32 cellular contexts compared by ENCODE assay signal in genomic region chr11:24005202-24005876, GRCh38.
"Had no signal": no experiment of that assay in that cellular context is flagged by ENCODE, and none has a peak within 500 bp of the region (broad histone marks: within the 10 kb centered on the region; RNA-seq: fewer than 3 reads in every experiment).

No MANE protein-coding gene starts in this region.

- H3K4me3 Mint-ChIP-seq: activated B cell treated with CpG ODN at 0.5 μM for 24 hours; activated CD4-positive, alpha-beta T cell treated with anti-CD3 and anti-CD28 coated beads, Interleukin-2, amount 10 ng/mL, durations not matched to agents 24 days and 14 days; activated CD8-positive, alpha-beta T cell treated with anti-CD3 and anti-CD28 coated beads for 36 hours; activated naive CD4-positive, alpha-beta T cell treated with anti-CD3 and anti-CD28 coated beads for 36 hours; activated T-cell treated with anti-CD3 and anti-CD28 coated beads, Interleukin-2, amount 50 U/mL, for 24 hours; brain had no signal

- H3K27me3 Mint-ChIP-seq: activated B cell treated with CpG ODN at 0.5 μM for 24 hours; activated CD4-positive, alpha-beta T cell treated with anti-CD3 and anti-CD28 coated beads, Interleukin-2, amount 10 ng/mL, durations not matched to agents 24 days and 14 days; activated CD8-positive, alpha-beta T cell treated with anti-CD3 and anti-CD28 coated beads for 36 hours; activated T-cell treated with anti-CD3 and anti-CD28 coated beads, Interleukin-2, amount 50 U/mL, for 24 hours; brain had no signal

- H3K27ac Mint-ChIP-seq: activated B cell treated with CpG ODN at 0.5 μM for 24 hours; activated CD4-positive, alpha-beta T cell treated with anti-CD3 and anti-CD28 coated beads, Interleukin-2, amount 10 ng/mL, durations not matched to agents 24 days and 14 days; activated CD8-positive, alpha-beta T cell treated with anti-CD3 and anti-CD28 coated beads for 36 hours; activated naive CD4-positive, alpha-beta T cell treated with anti-CD3 and anti-CD28 coated beads for 36 hours; activated naive CD4-positive, alpha-beta T cell treated with anti-CD3 and anti-CD28 coated beads, Interleukin-2, amount 50 U/mL, for 72 hours; activated T-cell treated with anti-CD3 and anti-CD28 coated beads, Interleukin-2, amount 50 U/mL, for 24 hours; activated T-helper 2 cell treated with anti-CD3 and anti-CD28 coated beads, Interferon-gamma antibody, Interleukin-2, Interleukin-4, amounts not matched to agents 10 μg/mL and 5 μg/mL and 100 μg/mL, durations not matched to agents 14 hours and 24 hours and 36 hours; brain had no signal

- H3K36me3 ChIP-seq: adrenal gland, MG63 had no signal

- H3K4me1 ChIP-seq: adrenal gland had no signal

- H3K9me3 Mint-ChIP-seq: activated B cell treated with CpG ODN at 0.5 μM for 24 hours had no signal

- H3K27ac ChIP-seq: adrenal gland, VCaP had no signal

- H3K4me3 ChIP-seq: adrenal gland, MG63 had no signal

- H3K9me3 ChIP-seq: adrenal gland, MG63 had no signal

- H3K27me3 ChIP-seq: adrenal gland, MG63 had no signal

- ATAC-seq: activated CD8-positive, alpha-beta T cell treated with anti-CD3 and anti-CD28 coated beads for 36 hours; activated naive CD4-positive, alpha-beta T cell treated with anti-CD3 and anti-CD28 coated beads, Interleukin-2, amount 50 U/mL, for 72 hours had no signal

- DNase-seq: activated B cell treated with CpG ODN at 0.5 μM for 24 hours; activated CD4-positive, alpha-beta T cell treated with anti-CD3 and anti-CD28 coated beads for 1 hour; activated CD4-positive, alpha-beta T cell treated with anti-CD3 and anti-CD28 coated beads, Interleukin-2, amount 10 ng/mL, durations not matched to agents 24 days and 14 days; activated CD4-positive, alpha-beta T cell treated with anti-CD3 and anti-CD28 coated beads, Interleukin-2, amount 50 U/mL, for 4 hours; activated CD8-positive, alpha-beta T cell treated with anti-CD3 and anti-CD28 coated beads for 36 hours; activated gamma-delta T cell treated with Interleukin-2 at 50 U/mL for 16 hours; activated naive CD4-positive, alpha-beta T cell treated with anti-CD3 and anti-CD28 coated beads for 36 hours; activated T-cell treated with anti-CD3 and anti-CD28 coated beads, Interleukin-2, amount 50 U/mL, for 24 hours; adrenal gland; central memory CD4-positive, alpha-beta T cell; Kasumi-1; KG1; MG63; NCI-H1092 treated with DMSO at 0.1 percent for 48 hours; NCI-H146; NCI-H187; NCI-H2029 treated with DMSO at 0.1 percent for 48 hours; NCI-H2107; NCI-H2171; NCI-H226; NCI-H446 treated with DMSO at 0.1 percent for 48 hours; NCI-H524; OCI-M1; Right ventricle myocardium superior; SW 1271; T-helper 1 cell; T-helper 2 cell; T-helper 9 cell had no signal

- H3K36me3 Mint-ChIP-seq: brain had no signal

- H3K4me1 Mint-ChIP-seq: activated B cell treated with CpG ODN at 0.5 μM for 24 hours; activated CD4-positive, alpha-beta T cell treated with anti-CD3 and anti-CD28 coated beads, Interleukin-2, amount 10 ng/mL, durations not matched to agents 24 days and 14 days; brain had no signal
